8 cellular contexts compared by ENCODE assay signal in the genomic region with DNA sequence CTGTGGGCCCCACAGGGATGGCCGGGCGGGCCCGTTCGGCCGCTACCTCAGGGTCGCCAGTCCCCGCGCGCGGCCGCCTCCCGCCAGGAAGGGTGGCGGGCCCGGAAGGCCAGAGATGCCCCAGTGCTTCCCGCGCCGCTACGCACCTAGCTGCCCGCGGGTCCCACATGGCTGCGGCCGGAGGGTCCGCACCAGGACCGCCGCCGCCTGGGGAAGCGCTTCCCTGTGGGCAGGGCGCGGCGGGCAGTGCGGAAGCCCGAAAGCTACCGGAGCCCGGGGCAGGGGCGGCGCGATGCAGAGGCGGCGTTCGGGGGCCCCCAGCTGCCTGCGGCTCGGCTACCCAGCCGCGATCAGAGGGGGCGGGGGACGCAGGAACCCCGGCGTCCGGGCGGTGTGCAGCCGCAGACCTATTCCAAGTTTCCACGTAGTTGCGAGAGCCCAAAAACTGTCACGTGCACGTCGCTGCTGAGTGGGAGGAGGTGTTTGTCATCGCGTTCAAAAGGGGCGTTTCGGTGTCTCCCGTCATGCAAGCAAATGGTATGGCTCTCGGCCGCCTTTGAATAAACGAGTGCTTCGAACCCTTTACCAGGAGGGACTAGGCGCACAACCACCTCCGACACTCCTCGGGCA. TPM values are rescaled to one million over a fixed set of nuclear protein-coding genes. Genes with fewer than 3 reads are reported as not detected.
A peak's percentile ranks its signal among the peaks of the same experiment; 100 is the strongest.
DNase-seq lines count a peak whose midpoint lies in the region; ATAC-seq and TF ChIP-seq lines count a peak whose summit lies in the region.

A gene (minus strand): TSS at position 414 of the 630 bp plus-strand sequence. CDS start 245 bp downstream, at position 169.

- H3K4me1 Mint-ChIP-seq in activated naive CD8-positive, alpha-beta T cell treated with anti-CD3 and anti-CD28 coated beads for 36 hours, result peaks cover 19% of the 10 kb centered on the region

- peaks cover 18% of the 10 kb centered on the region for H3K36me3 Mint-ChIP-seq in activated naive CD8-positive, alpha-beta T cell treated with anti-CD3 and anti-CD28 coated beads for 36 hours

- H3K9me3 Mint-ChIP-seq in activated naive CD8-positive, alpha-beta T cell treated with anti-CD3 and anti-CD28 coated beads for 36 hours, result peaks cover 21% of the 10 kb centered on the region

- peak; percentile 67 for ATAC-seq in HG03066 (IDR thresholded peaks at IDR 0.05; ENCODE audit: low read depth, unreplicated experiment)
- ATAC-seq in left ventricle myocardium superior, result peak; percentile 77

- H3K4me3 Mint-ChIP-seq in activated naive CD8-positive, alpha-beta T cell treated with anti-CD3 and anti-CD28 coated beads for 36 hours, result peak within 1 kb of the TSS; percentile 74

- DNase-seq in NCI-H1417 (lab: John Stamatoyannopoulos, UW) (peak; percentile 21 to 86 (median 65)), NCI-H1417 treated with DMSO at 0.1 percent for 48 hours (lab: John Stamatoyannopoulos, UW) (no peak), left ventricle myocardium superior (peak; percentile 74), putamen (ENCODE audit: low spot score) (peak; percentile 57), ureter (ENCODE audit: low spot score) (peak; percentile 73)
- DNase-seq in activated naive CD8-positive, alpha-beta T cell treated with anti-CD3 and anti-CD28 coated beads for 36 hours, result peak; percentile 84

- peak; percentile 53 for TF ChIP-seq POLR2A in Raji (IDR thresholded peaks at IDR 0.05; ENCODE audit: insufficient read depth, low read depth, low read length)

- H3K27ac Mint-ChIP-seq in activated naive CD8-positive, alpha-beta T cell treated with anti-CD3 and anti-CD28 coated beads for 36 hours, result peak within 1 kb of the TSS; percentile 71

- intact Hi-C loops in left ventricle myocardium superior (cut with micrococcal nuclease), result loop anchor here (5.0 kb wide), 1 partner anchor 57 kb away; no protein-coding TSS in a partner anchor

- H3K27me3 Mint-ChIP-seq in activated naive CD8-positive, alpha-beta T cell treated with anti-CD3 and anti-CD28 coated beads for 36 hours, result no peaks in the 10 kb centered on the region

RNA-seq across cellular contexts. Expression of the gene that starts here (rescaled TPM):
- 10 to 100 TPM; 17.2 to 20.7 TPM for total RNA-seq in activated naive CD8-positive, alpha-beta T cell treated with anti-CD3 and anti-CD28 coated beads for 36 hours
- 6.6 TPM for total RNA-seq in left ventricle myocardium superior
- total RNA-seq in ureter, result 29.2 TPM
